ENCODE assay signal across 1 cellular context in genomic region chr1:33099290-33100118, GRCh38.
A peak's percentile ranks its signal among the peaks of the same experiment; 100 is the strongest.
TF ChIP-seq lines count a peak whose summit lies in the region.

No MANE protein-coding gene starts in this region.

TF ChIP-seq in GM12878, 131 proteins besides CTCF, POLR2A, EP300 and RAD21 (continued from another document):
- TF ChIP-seq CBFB (IDR thresholded peaks at IDR 0.05; ENCODE audit: low read depth) (0 out of 2 replicates have a peak, but pooled peaks have one; percentile 22), SP1 (IDR thresholded peaks at IDR 0.05; ENCODE audit: low read depth, low read length) (peak; percentile 25), TCF12 (IDR thresholded peaks at IDR 0.05; ENCODE audit: low read depth, low read length) (peak; percentile 67; the same call in 1 of the 2 replicates), PAX5 (IDR thresholded peaks at IDR 0.05; ENCODE audit: borderline replicate concordance, low read depth, low read length) (0 out of 2 replicates have a peak, but pooled peaks have one; percentile 38), REST (IDR thresholded peaks at IDR 0.05; ENCODE audit: low read depth, low read length) (no peak), EED (IDR thresholded peaks at IDR 0.05; ENCODE audit: low read depth) (peak; percentile 64), CUX1 (IDR thresholded peaks at IDR 0.05; ENCODE audit: insufficient replicate concordance, low read depth, low read length) (no peak), ELK1 (IDR thresholded peaks at IDR 0.05; ENCODE audit: low read depth, low read length) (no peak), CREB1 (IDR thresholded peaks at IDR 0.05; ENCODE audit: low read depth) (peak; percentile 21; the same call in 1 of the 2 replicates), RUNX3 (IDR thresholded peaks at IDR 0.05; ENCODE audit: low read length) (peak; percentile 72), PAX8 (IDR thresholded peaks at IDR 0.05) (no peak)
- TF ChIP-seq, protein P1, sequence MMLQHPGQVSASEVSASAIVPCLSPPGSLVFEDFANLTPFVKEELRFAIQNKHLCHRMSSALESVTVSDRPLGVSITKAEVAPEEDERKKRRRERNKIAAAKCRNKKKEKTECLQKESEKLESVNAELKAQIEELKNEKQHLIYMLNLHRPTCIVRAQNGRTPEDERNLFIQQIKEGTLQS (IDR thresholded peaks at IDR 0.05; ENCODE audit: borderline replicate concordance, extremely low read depth, low read depth, low read length): 0 out of 2 replicates have a peak, but pooled peaks have one; percentile 34
